Comparison of ENCODE assay signal across 8 cellular contexts in genomic region chr11:75241036-75241905, GRCh38. TPM values are rescaled to one million over a fixed set of nuclear protein-coding genes. Genes with fewer than 3 reads are reported as not detected.
DNase-seq lines count a peak whose midpoint lies in the region; ATAC-seq and TF ChIP-seq lines count a peak whose summit lies in the region.

No MANE protein-coding gene starts in this region.

- no peaks in the 10 kb centered on the region for H3K9me3 ChIP-seq in mucosa of descending colon

- no peak overlapping the region for H3K4me3 ChIP-seq in mucosa of descending colon

- no peak overlapping the region for H3K27ac ChIP-seq in epithelial cell of prostate

- intact Hi-C loops in mucosa of descending colon (cut with DNase I, micrococcal nuclease): loop anchor here (10.0 kb wide), 1 partner anchor 306 kb away; no protein-coding TSS in a partner anchor

- ATAC-seq in HG03442 (IDR thresholded peaks at IDR 0.05; ENCODE audit: unreplicated experiment) (peak; percentile 90), mucosa of descending colon (peak; percentile 98)

- TF ChIP-seq CTCF in mucosa of descending colon (IDR thresholded peaks at IDR 0.05): peak; percentile 100

- peaks cover 14% of the 10 kb centered on the region for H3K4me1 ChIP-seq in mucosa of descending colon (ENCODE audit: low read depth)

- H3K36me3 ChIP-seq in mucosa of descending colon (ENCODE audit: low read depth): no peaks in the 10 kb centered on the region

- DNase-seq in Ammon's horn (ENCODE audit: low spot score) (peak; percentile 71), GM19240 (ENCODE audit: insufficient read length, low spot score) (peak; percentile 89), NCI-H748 treated with DMSO at 0.1 percent for 48 hours (lab: John Stamatoyannopoulos, UW) (peak; percentile 71), epithelial cell of prostate (ENCODE audit: low read depth, low spot score) (peak; percentile 34), mucosa of descending colon (peak; percentile 85 to 95 (median 88))
- peak; percentile 97 for DNase-seq in activated CD8-positive, alpha-beta memory T cell treated with anti-CD3 and anti-CD28 coated beads, Interleukin-2, amount 50 U/mL, for 48 hours
- peak; percentile 84 for DNase-seq in stimulated activated CD8-positive, alpha-beta memory T cell treated with anti-CD3 and anti-CD28 coated beads, Interleukin-2, amount 100 ng/mL, for 48 hours (ENCODE audit: low read depth in 2 of 2)

RNA-seq across cellular contexts. Expression of gene TPBGL, which starts 0.7 kb away (rescaled TPM):
- under 1 TPM in 2 of 3 donors, not detected in 1; 0.17 to 0.57 TPM for total RNA-seq in mucosa of descending colon

Comparison
In these comparisons a context has a peak if more than half of its experiments do, and no peak if none do; other contexts are left out.
1. DNase-seq: peak in every context shown above with its lines; median percentile 97 in activated CD8-positive, alpha-beta memory T cell treated with anti-CD3 and anti-CD28 coated beads, Interleukin-2, amount 50 U/mL, for 48 hours; 89 in GM19240; 88 in mucosa of descending colon; 84 in stimulated activated CD8-positive, alpha-beta memory T cell treated with anti-CD3 and anti-CD28 coated beads, Interleukin-2, amount 100 ng/mL, for 48 hours; 71 in Ammon's horn; 71 in NCI-H748 treated with DMSO at 0.1 percent for 48 hours; 34 in epithelial cell of prostate.